In genomic region chr1:144551543-144552424, GRCh38 we compare ENCODE assay signal across 1 cellular context.
TF ChIP-seq lines count a peak whose summit lies in the region.

No MANE protein-coding gene starts in this region.

TF ChIP-seq in HEK293, 187 proteins besides CTCF, POLR2A, EP300 and RAD21 (continued from another document and continues in another):
- 0 out of 2 replicates have a peak, but pooled peaks have one; percentile 41 for TF ChIP-seq ZNF639 (tag by site-specific recombination; IDR thresholded peaks at IDR 0.05)
- TF ChIP-seq YY2 (tag by site-specific recombination; IDR thresholded peaks at IDR 0.05), result no peak
- peak; percentile 62 for TF ChIP-seq ZBTB44 (tag by site-specific recombination; IDR thresholded peaks at IDR 0.05)
- no peak for TF ChIP-seq ZNF488 (tag by site-specific recombination; IDR thresholded peaks at IDR 0.05)
- TF ChIP-seq, protein P1, sequence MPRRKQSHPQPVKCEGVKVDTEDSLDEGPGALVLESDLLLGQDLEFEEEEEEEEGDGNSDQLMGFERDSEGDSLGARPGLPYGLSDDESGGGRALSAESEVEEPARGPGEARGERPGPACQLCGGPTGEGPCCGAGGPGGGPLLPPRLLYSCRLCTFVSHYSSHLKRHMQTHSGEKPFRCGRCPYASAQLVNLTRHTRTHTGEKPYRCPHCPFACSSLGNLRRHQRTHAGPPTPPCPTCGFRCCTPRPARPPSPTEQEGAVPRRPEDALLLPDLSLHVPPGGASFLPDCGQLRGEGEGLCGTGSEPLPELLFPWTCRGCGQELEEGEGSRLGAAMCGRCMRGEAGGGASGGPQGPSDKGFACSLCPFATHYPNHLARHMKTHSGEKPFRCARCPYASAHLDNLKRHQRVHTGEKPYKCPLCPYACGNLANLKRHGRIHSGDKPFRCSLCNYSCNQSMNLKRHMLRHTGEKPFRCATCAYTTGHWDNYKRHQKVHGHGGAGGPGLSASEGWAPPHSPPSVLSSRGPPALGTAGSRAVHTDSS (tag by site-specific recombination; IDR thresholded peaks at IDR 0.05), result no peak
- TF ChIP-seq TCF7L2 (IDR thresholded peaks at IDR 0.05; ENCODE audit: borderline replicate concordance, low read depth, low read length), result peak; percentile 44; the same call in 1 of the 2 replicates
- no peak for TF ChIP-seq ZNF514 (tag by site-specific recombination; IDR thresholded peaks at IDR 0.05)
- TF ChIP-seq ZNF510 (tag by site-specific recombination; IDR thresholded peaks at IDR 0.05; ENCODE audit: insufficient replicate concordance), result no peak
- no peak for TF ChIP-seq ZNF266 (tag by site-specific recombination; IDR thresholded peaks at IDR 0.05; ENCODE audit: low read depth)
- TF ChIP-seq ZNF132 (tag by site-specific recombination; IDR thresholded peaks at IDR 0.05; ENCODE audit: borderline replicate concordance), result no peak
- no peak for TF ChIP-seq ZNF174 (tag by site-specific recombination; IDR thresholded peaks at IDR 0.05)
- no peak for TF ChIP-seq ZNF112 (tag by site-specific recombination; IDR thresholded peaks at IDR 0.05)
- peak; percentile 90 for TF ChIP-seq ZNF561 (tag by site-specific recombination; IDR thresholded peaks at IDR 0.05; ENCODE audit: borderline replicate concordance)
- TF ChIP-seq, protein P2, sequence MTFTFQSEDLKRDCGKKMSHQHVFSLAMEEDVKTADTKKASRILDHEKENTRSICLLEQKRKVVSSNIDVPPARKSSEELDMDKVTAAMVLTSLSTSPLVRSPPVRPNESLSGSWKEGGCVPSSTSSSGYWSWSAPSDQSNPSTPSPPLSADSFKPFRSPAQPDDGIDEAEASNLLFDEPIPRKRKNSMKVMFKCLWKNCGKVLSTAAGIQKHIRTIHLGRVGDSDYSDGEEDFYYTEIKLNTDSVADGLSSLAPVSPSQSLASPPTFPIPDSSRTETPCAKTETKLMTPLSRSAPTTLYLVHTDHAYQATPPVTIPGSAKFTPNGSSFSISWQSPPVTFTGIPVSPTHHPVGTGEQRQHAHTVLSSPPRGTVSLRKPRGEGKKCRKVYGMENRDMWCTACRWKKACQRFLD (tag by site-specific recombination; IDR thresholded peaks at IDR 0.05), result no peak
- TF ChIP-seq ZNF426 (tag by site-specific recombination; IDR thresholded peaks at IDR 0.05), result no peak
- TF ChIP-seq KLF7 (tag by site-specific recombination; IDR thresholded peaks at IDR 0.05; ENCODE audit: borderline replicate concordance), result peak; percentile 50; the same call in 1 of the 2 replicates
- 0 out of 2 replicates have a peak, but pooled peaks have one; percentile 13 for TF ChIP-seq ZNF837 (tag by site-specific recombination; IDR thresholded peaks at IDR 0.05)
- no peak for TF ChIP-seq ZNF23 (tag by site-specific recombination; IDR thresholded peaks at IDR 0.05; ENCODE audit: borderline replicate concordance)
- no peak for TF ChIP-seq ZNF560 (tag by site-specific recombination; IDR thresholded peaks at IDR 0.05; ENCODE audit: borderline replicate concordance)
- no peak for TF ChIP-seq ZNF239 (tag by site-specific recombination; IDR thresholded peaks at IDR 0.05)
- no peak for TF ChIP-seq ZNF202 (tag by site-specific recombination; IDR thresholded peaks at IDR 0.05; ENCODE audit: borderline replicate concordance)
- TF ChIP-seq ZNF747 (tag by site-specific recombination; IDR thresholded peaks at IDR 0.05), result no peak
- no peak for TF ChIP-seq SALL2 (tag by site-specific recombination; IDR thresholded peaks at IDR 0.05; ENCODE audit: borderline replicate concordance)
- TF ChIP-seq, protein P3, sequence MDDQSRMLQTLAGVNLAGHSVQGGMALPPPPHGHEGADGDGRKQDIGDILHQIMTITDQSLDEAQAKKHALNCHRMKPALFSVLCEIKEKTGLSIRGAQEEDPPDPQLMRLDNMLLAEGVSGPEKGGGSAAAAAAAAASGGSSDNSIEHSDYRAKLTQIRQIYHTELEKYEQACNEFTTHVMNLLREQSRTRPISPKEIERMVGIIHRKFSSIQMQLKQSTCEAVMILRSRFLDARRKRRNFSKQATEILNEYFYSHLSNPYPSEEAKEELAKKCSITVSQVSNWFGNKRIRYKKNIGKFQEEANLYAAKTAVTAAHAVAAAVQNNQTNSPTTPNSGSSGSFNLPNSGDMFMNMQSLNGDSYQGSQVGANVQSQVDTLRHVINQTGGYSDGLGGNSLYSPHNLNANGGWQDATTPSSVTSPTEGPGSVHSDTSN (CRISPR knock-in tag; IDR thresholded peaks at IDR 0.05), result peak; percentile 59; the same call in 1 of the 2 replicates
- TF ChIP-seq HOXC10 (CRISPR knock-in tag; IDR thresholded peaks at IDR 0.05), result no peak
- TF ChIP-seq OSR2 (tag by site-specific recombination; IDR thresholded peaks at IDR 0.05), result peak; percentile 70
- TF ChIP-seq ZNF350 (tag by site-specific recombination; IDR thresholded peaks at IDR 0.05), result no peak
- peak; percentile 91 for TF ChIP-seq SP7 (tag by site-specific recombination; IDR thresholded peaks at IDR 0.05)
- TF ChIP-seq, protein P4, sequence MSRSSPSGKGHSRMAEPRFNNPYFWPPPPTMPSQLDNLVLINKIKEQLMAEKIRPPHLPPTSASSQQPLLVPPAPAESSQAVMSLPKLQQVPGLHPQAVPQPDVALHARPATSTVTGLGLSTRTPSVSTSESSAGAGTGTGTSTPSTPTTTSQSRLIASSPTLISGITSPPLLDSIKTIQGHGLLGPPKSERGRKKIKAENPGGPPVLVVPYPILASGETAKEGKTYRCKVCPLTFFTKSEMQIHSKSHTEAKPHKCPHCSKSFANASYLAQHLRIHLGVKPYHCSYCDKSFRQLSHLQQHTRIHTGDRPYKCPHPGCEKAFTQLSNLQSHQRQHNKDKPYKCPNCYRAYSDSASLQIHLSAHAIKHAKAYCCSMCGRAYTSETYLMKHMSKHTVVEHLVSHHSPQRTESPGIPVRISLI (tag by site-specific recombination; IDR thresholded peaks at IDR 0.05), result peak; percentile 86
- TF ChIP-seq ZNF155 (tag by site-specific recombination; IDR thresholded peaks at IDR 0.05), result no peak
- TF ChIP-seq ZNF558 (tag by site-specific recombination; IDR thresholded peaks at IDR 0.05), result no peak
- peak; percentile 85 for TF ChIP-seq KLF17 (tag by site-specific recombination; IDR thresholded peaks at IDR 0.05)
- TF ChIP-seq BCL11B (tag by site-specific recombination; IDR thresholded peaks at IDR 0.05; ENCODE audit: low read depth), result peak; percentile 97
- TF ChIP-seq ZNF114 (tag by site-specific recombination; IDR thresholded peaks at IDR 0.05), result no peak
- TF ChIP-seq ZNF433 (tag by site-specific recombination; IDR thresholded peaks at IDR 0.05; ENCODE audit: low read depth), result no peak
- peak; percentile 84; the same call in 1 of the 2 replicates for TF ChIP-seq ZNF2 (tag by site-specific recombination; IDR thresholded peaks at IDR 0.05)
- TF ChIP-seq ZNF169 (tag by site-specific recombination; IDR thresholded peaks at IDR 0.05), result no peak
- peak; percentile 99 for TF ChIP-seq ZXDB (tag by site-specific recombination; IDR thresholded peaks at IDR 0.05)
- peak; percentile 67 for TF ChIP-seq ZFP69B (tag by site-specific recombination; IDR thresholded peaks at IDR 0.05)
- peak; percentile 21; the same call in 1 of the 2 replicates for TF ChIP-seq MZF1 (tag by site-specific recombination; IDR thresholded peaks at IDR 0.05; ENCODE audit: borderline replicate concordance)
- TF ChIP-seq GLIS1 (tag by site-specific recombination; IDR thresholded peaks at IDR 0.05), result peak; percentile 91
- TF ChIP-seq ZBTB17 (tag by site-specific recombination; IDR thresholded peaks at IDR 0.05), result peak; percentile 85
- peak; percentile 88 for TF ChIP-seq ZFP37 (tag by site-specific recombination; IDR thresholded peaks at IDR 0.05)
- TF ChIP-seq ZBTB48 (tag by site-specific recombination; IDR thresholded peaks at IDR 0.05), result peak; percentile 86
- TF ChIP-seq, protein P5, sequence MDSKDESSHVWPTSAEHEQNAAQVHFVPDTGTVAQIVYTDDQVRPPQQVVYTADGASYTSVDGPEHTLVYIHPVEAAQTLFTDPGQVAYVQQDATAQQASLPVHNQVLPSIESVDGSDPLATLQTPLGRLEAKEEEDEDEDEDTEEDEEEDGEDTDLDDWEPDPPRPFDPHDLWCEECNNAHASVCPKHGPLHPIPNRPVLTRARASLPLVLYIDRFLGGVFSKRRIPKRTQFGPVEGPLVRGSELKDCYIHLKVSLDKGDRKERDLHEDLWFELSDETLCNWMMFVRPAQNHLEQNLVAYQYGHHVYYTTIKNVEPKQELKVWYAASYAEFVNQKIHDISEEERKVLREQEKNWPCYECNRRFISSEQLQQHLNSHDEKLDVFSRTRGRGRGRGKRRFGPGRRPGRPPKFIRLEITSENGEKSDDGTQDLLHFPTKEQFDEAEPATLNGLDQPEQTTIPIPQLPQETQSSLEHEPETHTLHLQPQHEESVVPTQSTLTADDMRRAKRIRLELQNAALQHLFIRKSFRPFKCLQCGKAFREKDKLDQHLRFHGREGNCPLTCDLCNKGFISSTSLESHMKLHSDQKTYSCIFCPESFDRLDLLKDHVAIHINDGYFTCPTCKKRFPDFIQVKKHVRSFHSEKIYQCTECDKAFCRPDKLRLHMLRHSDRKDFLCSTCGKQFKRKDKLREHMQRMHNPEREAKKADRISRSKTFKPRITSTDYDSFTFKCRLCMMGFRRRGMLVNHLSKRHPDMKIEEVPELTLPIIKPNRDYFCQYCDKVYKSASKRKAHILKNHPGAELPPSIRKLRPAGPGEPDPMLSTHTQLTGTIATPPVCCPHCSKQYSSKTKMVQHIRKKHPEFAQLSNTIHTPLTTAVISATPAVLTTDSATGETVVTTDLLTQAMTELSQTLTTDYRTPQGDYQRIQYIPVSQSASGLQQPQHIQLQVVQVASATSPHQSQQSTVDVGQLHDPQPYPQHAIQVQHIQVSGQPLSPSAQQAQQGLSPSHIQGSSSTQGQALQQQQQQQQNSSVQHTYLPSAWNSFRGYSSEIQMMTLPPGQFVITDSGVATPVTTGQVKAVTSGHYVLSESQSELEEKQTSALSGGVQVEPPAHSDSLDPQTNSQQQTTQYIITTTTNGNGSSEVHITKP (tag by site-specific recombination; IDR thresholded peaks at IDR 0.05), result peak; percentile 96
- TF ChIP-seq SCRT1 (tag by site-specific recombination; IDR thresholded peaks at IDR 0.05; ENCODE audit: borderline replicate concordance), result no peak; the same call in 1 of the 2 replicates
- TF ChIP-seq ZNF501 (tag by site-specific recombination; IDR thresholded peaks at IDR 0.05), result peak; percentile 97
- peak; percentile 82 for TF ChIP-seq ZBTB8A (tag by site-specific recombination; IDR thresholded peaks at IDR 0.05)
- TF ChIP-seq ZNF184 (tag by site-specific recombination; IDR thresholded peaks at IDR 0.05), result peak; percentile 39; the same call in 1 of the 2 replicates
- peak; percentile 81 for TF ChIP-seq ZNF580 (tag by site-specific recombination; IDR thresholded peaks at IDR 0.05)
- no peak for TF ChIP-seq ZNF776 (tag by site-specific recombination; IDR thresholded peaks at IDR 0.05; ENCODE audit: borderline replicate concordance)
- peak; percentile 98 for TF ChIP-seq IKZF3 (tag by site-specific recombination; IDR thresholded peaks at IDR 0.05)
- TF ChIP-seq ZNF791 (tag by site-specific recombination; IDR thresholded peaks at IDR 0.05), result no peak
- peak; percentile 83 for TF ChIP-seq GFI1B (tag by site-specific recombination; IDR thresholded peaks at IDR 0.05)
- TF ChIP-seq ZNF140 (tag by site-specific recombination; IDR thresholded peaks at IDR 0.05), result no peak
- TF ChIP-seq GLI4 (tag by site-specific recombination; IDR thresholded peaks at IDR 0.05), result peak; percentile 54; the same call in 1 of the 2 replicates
- TF ChIP-seq SCRT2 (tag by site-specific recombination; IDR thresholded peaks at IDR 0.05), result peak; percentile 40
- TF ChIP-seq ZNF670 (tag by site-specific recombination; IDR thresholded peaks at IDR 0.05; ENCODE audit: low read depth), result no peak
